In the genomic region with DNA sequence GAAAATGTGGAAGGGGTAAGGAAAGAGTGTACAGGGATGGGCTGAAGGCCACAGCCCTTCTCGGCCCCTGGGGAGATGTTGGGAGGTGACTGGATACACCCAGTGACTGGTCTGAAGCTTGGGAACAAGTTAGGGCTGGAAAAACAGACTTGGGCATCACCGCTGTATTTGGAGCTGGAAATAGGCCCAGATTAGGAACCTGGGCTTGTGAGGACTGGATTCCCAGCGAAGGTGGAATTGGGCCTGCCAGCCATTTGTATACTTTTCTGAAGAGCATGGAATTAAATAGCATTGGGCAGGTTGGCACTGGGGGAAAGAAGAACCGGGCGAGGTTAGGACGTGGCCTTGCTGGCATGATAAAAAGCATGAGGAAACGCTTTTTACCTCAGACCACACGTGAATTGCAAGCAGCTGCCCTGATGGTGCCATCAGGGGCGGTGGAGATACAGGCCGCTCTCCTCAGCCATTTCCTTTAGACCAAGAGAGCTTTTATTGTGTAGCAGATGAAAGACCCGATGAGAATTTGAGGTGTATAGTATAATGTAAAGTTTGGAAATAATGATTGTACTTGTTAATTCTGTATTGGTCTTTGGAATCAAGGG, we compare ENCODE assay signal across 17 cellular contexts. TPM values are rescaled to one million over a fixed set of nuclear protein-coding genes. Genes with fewer than 3 reads are reported as not detected.
DNase-seq lines count a peak whose midpoint lies in the region; ATAC-seq, FAIRE-seq and TF ChIP-seq lines count a peak whose summit lies in the region.
"Had no signal": no experiment of that assay in that cellular context is flagged by ENCODE, and none has a peak within 500 bp of the region (broad histone marks: within the 10 kb centered on the region; RNA-seq: fewer than 3 reads in every experiment).

No MANE protein-coding gene starts in this region.

- no peak overlapping the region for H3K27ac ChIP-seq in CD8-positive, alpha-beta memory T cell (ENCODE audit: low read depth, low read length)
- H3K27ac ChIP-seq in RWPE2 (ENCODE audit: poor library complexity, severe bottlenecking), result peak overlapping the region; percentile 24
- no peak overlapping the region for H3K27ac ChIP-seq in upper lobe of left lung
- H3K27ac ChIP-seq: C4-2B, parathyroid adenoma, transverse colon had no signal

- FAIRE-seq in bronchial epithelial cell (lab: Jason Lieb, UNC) (no peak), D721Med (lab: Jason Lieb, UNC) (no peak)
- FAIRE-seq: islet of Langerhans had no signal

- H3K27me3 Mint-ChIP-seq in CD8-positive, alpha-beta memory T cell, result no peaks in the 10 kb centered on the region
- no peaks in the 10 kb centered on the region for H3K27me3 Mint-ChIP-seq in naive thymus-derived CD8-positive, alpha-beta T cell

- TF ChIP-seq POLR2A in upper lobe of left lung (IDR thresholded peaks at IDR 0.05), result no peak

- H3K27me3 ChIP-seq in CD8-positive, alpha-beta memory T cell (ENCODE audit: insufficient read depth, low read length, poor library complexity, severe bottlenecking), result no peaks in the 10 kb centered on the region
- H3K27me3 ChIP-seq in RWPE2 (ENCODE audit: insufficient read depth, poor library complexity, severe bottlenecking), result no peaks in the 10 kb centered on the region
- no peaks in the 10 kb centered on the region for H3K27me3 ChIP-seq in bronchial epithelial cell (ENCODE audit: control insufficient read depth, insufficient read depth, low read length)
- no peaks in the 10 kb centered on the region for H3K27me3 ChIP-seq in upper lobe of left lung
- H3K27me3 ChIP-seq: breast epithelium, transverse colon had no signal

- H3K9me3 ChIP-seq in CD8-positive, alpha-beta memory T cell (ENCODE audit: low read length), result no peaks in the 10 kb centered on the region
- no peaks in the 10 kb centered on the region for H3K9me3 ChIP-seq in RWPE2 (ENCODE audit: severe bottlenecking)
- H3K9me3 ChIP-seq in upper lobe of left lung, result no peaks in the 10 kb centered on the region
- H3K9me3 ChIP-seq: breast epithelium, transverse colon had no signal

- H3K4me3 Mint-ChIP-seq in CD8-positive, alpha-beta memory T cell, result peak overlapping the region in 2 of 7 donors; percentile 38 to 44
- peak overlapping the region in 7 of 10 donors; percentile 14 to 70 (median 26) for H3K4me3 Mint-ChIP-seq in naive thymus-derived CD8-positive, alpha-beta T cell
- H3K4me3 Mint-ChIP-seq: WTC11 had no signal

- DNase-seq in CD8-positive, alpha-beta memory T cell, result no peak
- DNase-seq in RWPE2 (ENCODE audit: low spot score), result no peak
- peak; percentile 93 for DNase-seq in bronchial epithelial cell (ENCODE audit: low read depth)
- DNase-seq in naive thymus-derived CD8-positive, alpha-beta T cell, result no peak
- DNase-seq in upper lobe of left lung, result no peak
- no peak for DNase-seq in D721Med (ENCODE audit: insufficient read length, low spot score)
- DNase-seq: effector memory CD4-positive, alpha-beta T cell; EL; Kasumi-1; NCI-H524 treated with DMSO at 0.1 percent for 48 hours; transverse colon had no signal

- TF ChIP-seq EP300 in upper lobe of left lung (IDR thresholded peaks at IDR 0.05), result no peak

- peaks cover 0 to 82% (median 19%) of the 10 kb centered on the region in 3 donors for H3K36me3 Mint-ChIP-seq in CD8-positive, alpha-beta memory T cell
- peaks cover 6 to 38% (median 12%) of the 10 kb centered on the region in 3 donors for H3K36me3 Mint-ChIP-seq in naive thymus-derived CD8-positive, alpha-beta T cell

- H3K4me1 ChIP-seq in CD8-positive, alpha-beta memory T cell (ENCODE audit: insufficient read depth, low read length), result peaks cover 68% of the 10 kb centered on the region
- H3K4me1 ChIP-seq in RWPE2 (ENCODE audit: insufficient read depth, poor library complexity, severe bottlenecking) (peaks cover 15% of the 10 kb centered on the region), upper lobe of left lung (peaks cover 0 to 5% (median 0%) of the 10 kb centered on the region in 4 donors)
- H3K4me1 ChIP-seq: breast epithelium had no signal

- peaks cover 72 to 89% (median 81%) of the 10 kb centered on the region in 3 donors for H3K4me1 Mint-ChIP-seq in CD8-positive, alpha-beta memory T cell
- peaks cover 42 to 79% (median 75%) of the 10 kb centered on the region in 4 donors for H3K4me1 Mint-ChIP-seq in naive thymus-derived CD8-positive, alpha-beta T cell
- H3K4me1 Mint-ChIP-seq: WTC11 had no signal

- peak overlapping the region; percentile 78 to 92 (median 88) for H3K27ac Mint-ChIP-seq in CD8-positive, alpha-beta memory T cell
- H3K27ac Mint-ChIP-seq in naive thymus-derived CD8-positive, alpha-beta T cell, result peak overlapping the region; percentile 87 to 100 (median 99)

- POLR2A ChIA-PET in CD8-positive, alpha-beta memory T cell (lab: Charles Lee), result interaction anchor here (1.1 kb wide), 1 partner anchor 17 kb away, joined by 3 read pairs; no protein-coding TSS in a partner anchor
- POLR2A ChIA-PET in naive thymus-derived CD8-positive, alpha-beta T cell (lab: Charles Lee), result interaction anchor here (0.7 to 1.2 kb wide), 5 partner anchors 12 to 168 kb away, joined by 3 to 4 read pairs (median 3); no protein-coding TSS in a partner anchor

- 79 to 87% methylated on average over 11 of the region's 11 CpGs for WGBS in upper lobe of left lung, 2 donors

- no peaks in the 10 kb centered on the region for H3K9me3 Mint-ChIP-seq in CD8-positive, alpha-beta memory T cell
- H3K9me3 Mint-ChIP-seq in naive thymus-derived CD8-positive, alpha-beta T cell, result no peaks in the 10 kb centered on the region
- H3K9me3 Mint-ChIP-seq: WTC11 had no signal

- no peak overlapping the region for H3K4me3 ChIP-seq in CD8-positive, alpha-beta memory T cell (ENCODE audit: low read length)
- no peak overlapping the region for H3K4me3 ChIP-seq in RWPE2 (ENCODE audit: severe bottlenecking)
- no peak overlapping the region for H3K4me3 ChIP-seq in bronchial epithelial cell (ENCODE audit: low read depth, low read length)
- H3K4me3 ChIP-seq in upper lobe of left lung, result no peak overlapping the region
- H3K4me3 ChIP-seq: breast epithelium, transverse colon had no signal

- CTCF ChIA-PET in CD8-positive, alpha-beta memory T cell (lab: Charles Lee), result interaction anchor here (1.0 to 1.6 kb wide), 6 partner anchors 12 to 301 kb away, joined by 3 to 5 read pairs (median 4); no protein-coding TSS in a partner anchor

- TF ChIP-seq CTCF in RWPE2 (IDR thresholded peaks at IDR 0.05; ENCODE audit: poor library complexity, severe bottlenecking), result no peak
- TF ChIP-seq CTCF in bronchial epithelial cell (IDR thresholded peaks at IDR 0.05; ENCODE audit: insufficient read depth, low read length, severe bottlenecking), result no peak
- no peak for TF ChIP-seq CTCF in upper lobe of left lung (IDR thresholded peaks at IDR 0.05)
- TF ChIP-seq CTCF in D721Med (IDR thresholded peaks at IDR 0.05; ENCODE audit: insufficient read depth, missing control alignments), result no peak

- peaks cover 5% of the 10 kb centered on the region for H3K36me3 ChIP-seq in CD8-positive, alpha-beta memory T cell (ENCODE audit: insufficient read depth, low read length)
- H3K36me3 ChIP-seq in RWPE2 (ENCODE audit: low read depth) (peaks cover 55% of the 10 kb centered on the region), bronchial epithelial cell (ENCODE audit: control insufficient read depth, insufficient read depth, low read length) (peaks cover 12% of the 10 kb centered on the region), upper lobe of left lung (peaks cover 0 to 66% (median 11%) of the 10 kb centered on the region in 4 donors)
- H3K36me3 ChIP-seq: breast epithelium, transverse colon had no signal

- peak; percentile 44 for ATAC-seq in RWPE2 (ENCODE audit: low read depth)
- ATAC-seq in naive thymus-derived CD8-positive, alpha-beta T cell, result no peak
- ATAC-seq in upper lobe of left lung (ENCODE audit: low FRiP score in 2 of 2), result no peak
- no peak for ATAC-seq in HG02798 (IDR thresholded peaks at IDR 0.05; ENCODE audit: poor library complexity, unreplicated experiment)
- ATAC-seq: WTC11 had no signal

RNA-seq across cellular contexts. Expression of a gene that starts 37.8 kb away (rescaled TPM):
- 10 to 100 TPM; 86.2 to 87.6 TPM for total RNA-seq in CD8-positive, alpha-beta memory T cell
- polyA plus RNA-seq in CD8-positive, alpha-beta memory T cell, result 28.1 TPM
- 19.6 and 36.6 TPM in 2 replicates for total RNA-seq in bronchial epithelial cell
- total RNA-seq in naive thymus-derived CD8-positive, alpha-beta T cell, result 10 to 100 TPM; 68.1 to 77.0 TPM
- polyA plus RNA-seq in naive thymus-derived CD8-positive, alpha-beta T cell, result 10 to 100 TPM; 15.7 to 22.7 (median 17.2) TPM
- 10 to 100 TPM; 31.0 to 81.1 (median 38.3) TPM for total RNA-seq in upper lobe of left lung
